In the genomic region with DNA sequence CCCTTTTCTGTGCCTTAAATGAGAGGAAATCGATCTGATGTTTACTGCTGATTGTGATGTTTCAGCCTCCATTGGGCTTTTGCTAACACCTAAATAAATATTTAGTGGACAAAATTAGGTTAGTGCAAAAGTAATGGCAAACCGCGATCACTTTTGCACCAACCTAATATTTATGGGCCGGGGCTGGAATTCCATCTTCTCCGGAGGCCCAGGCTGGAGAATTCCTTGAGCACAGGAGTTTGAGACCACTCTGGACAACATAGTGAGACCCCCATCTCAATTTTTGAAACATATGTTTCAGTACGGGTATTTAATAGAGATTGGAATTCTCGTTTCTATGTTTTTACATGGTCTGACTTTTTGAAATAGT, we compare ENCODE assay signal across 1 cellular context.
TF ChIP-seq lines count a peak whose summit lies in the region.

No MANE protein-coding gene starts in this region.

TF ChIP-seq in A549, 52 proteins besides CTCF, POLR2A, EP300 and RAD21 (continued from another document):
- TF ChIP-seq, protein P1, sequence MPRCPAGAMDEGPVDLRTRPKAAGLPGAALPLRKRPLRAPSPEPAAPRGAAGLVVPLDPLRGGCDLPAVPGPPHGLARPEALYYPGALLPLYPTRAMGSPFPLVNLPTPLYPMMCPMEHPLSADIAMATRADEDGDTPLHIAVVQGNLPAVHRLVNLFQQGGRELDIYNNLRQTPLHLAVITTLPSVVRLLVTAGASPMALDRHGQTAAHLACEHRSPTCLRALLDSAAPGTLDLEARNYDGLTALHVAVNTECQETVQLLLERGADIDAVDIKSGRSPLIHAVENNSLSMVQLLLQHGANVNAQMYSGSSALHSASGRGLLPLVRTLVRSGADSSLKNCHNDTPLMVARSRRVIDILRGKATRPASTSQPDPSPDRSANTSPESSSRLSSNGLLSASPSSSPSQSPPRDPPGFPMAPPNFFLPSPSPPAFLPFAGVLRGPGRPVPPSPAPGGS (IDR thresholded peaks at IDR 0.05): no peak
- no peak for TF ChIP-seq MYC (IDR thresholded peaks at IDR 0.05; ENCODE audit: borderline replicate concordance, low read length)
- no peak for TF ChIP-seq HDAC2 (IDR thresholded peaks at IDR 0.05)
- no peak for TF ChIP-seq FOSL2 (IDR thresholded peaks at IDR 0.05)
- no peak for TF ChIP-seq FOSL2 (CRISPR knock-in tag; IDR thresholded peaks at IDR 0.05)
- TF ChIP-seq EHMT2 (IDR thresholded peaks at IDR 0.05; ENCODE audit: low read depth): no peak
- no peak for TF ChIP-seq ZC3H11A (IDR thresholded peaks at IDR 0.05)
